ENCODE assay signal across 29 cellular contexts in genomic region chr10:55280696-55281095, GRCh38.
DNase-seq lines count a peak whose midpoint lies in the region; ATAC-seq and TF ChIP-seq lines count a peak whose summit lies in the region.
"Had no signal": no experiment of that assay in that cellular context is flagged by ENCODE, and none has a peak within 500 bp of the region (broad histone marks: within the 10 kb centered on the region; RNA-seq: fewer than 3 reads in every experiment).

No MANE protein-coding gene starts in this region.

- H3K4me1 ChIP-seq in SK-N-SH (ENCODE audit: control insufficient read depth in 1 of 2, insufficient read depth in 2 of 2, low read depth in 1 of 2, low read length in 1 of 2) = no peaks in the 10 kb centered on the region; a peak in 1 of 4 replicates
- H3K4me1 ChIP-seq: A549; BE2C; BLaER1; BLaER1 treated with 17β-estradiol and CSF1 and Interleukin-3, amounts not matched to agents 10 nM and 100 nM; Caco-2 had no signal

- H3K4me3 ChIP-seq in SK-N-SH (ENCODE audit: low read depth in 2 of 2, low read length in 1 of 2) = no peak overlapping the region
- H3K4me3 ChIP-seq: A549; BLaER1; BLaER1 treated with 17β-estradiol and CSF1 and Interleukin-3, amounts not matched to agents 10 nM and 100 nM had no signal

- POLR2A ChIA-PET in SK-N-SH (lab: Yijun Ruan, JAX) = no interaction called here

- CTCF ChIA-PET in SK-N-SH (lab: Yijun Ruan, JAX) = interaction anchor here (1.4 kb wide), 1 partner anchor 348 kb away, joined by 4 read pairs; no protein-coding TSS in a partner anchor

- no peaks in the 10 kb centered on the region for H3K27me3 ChIP-seq in SK-N-SH (ENCODE audit: insufficient read depth)
- H3K27me3 ChIP-seq: BE2C; BLaER1; BLaER1 treated with 17β-estradiol and CSF1 and Interleukin-3, amounts not matched to agents 10 nM and 100 nM had no signal

- H4K20me1 ChIP-seq in SK-N-SH (ENCODE audit: insufficient read depth) = no peaks in the 10 kb centered on the region
- H4K20me1 ChIP-seq: BLaER1; BLaER1 treated with 17β-estradiol and CSF1 and Interleukin-3, amounts not matched to agents 10 nM and 100 nM had no signal

- no peak overlapping the region for H2AFZ ChIP-seq in SK-N-SH (ENCODE audit: low read depth)

- H3K4me2 ChIP-seq in SK-N-SH = no peak overlapping the region
- H3K4me2 ChIP-seq: A549; BLaER1; BLaER1 treated with 17β-estradiol and CSF1 and Interleukin-3, amounts not matched to agents 10 nM and 100 nM had no signal

- no peak for TF ChIP-seq CTCF in SK-N-SH (IDR thresholded peaks at IDR 0.05)

- DNase-seq in SK-N-SH = no peak
- DNase-seq in activated CD4-positive, CD25-positive, alpha-beta regulatory T cell (lab: John Stamatoyannopoulos, UW) = no peak
- DNase-seq: 8988T; ACHN; AML-193; BE2C; C1 segment of cervical spinal cord; Caco-2; Calu3; CD4-positive, alpha-beta memory T cell; CD4-positive, alpha-beta T cell; CD4-positive, CD25-positive, alpha-beta regulatory T cell; CD8-positive, alpha-beta memory T cell; CD8-positive, alpha-beta T cell; COR-L47; DMS 273 treated with DMSO at 0.1 percent for 48 hours; DMS153; DMS53; DMS79; DMS79 treated with DMSO at 0.1 percent for 48 hours; DND-41; EL had no signal

- H3K9me3 ChIP-seq in SK-N-SH = no peaks in the 10 kb centered on the region
- H3K9me3 ChIP-seq: A549, BE2C, BLaER1 had no signal

- H3K36me3 ChIP-seq in SK-N-SH (replicated peaks in 1 of 2; ENCODE audit: control insufficient read depth in 1 of 2, insufficient read depth in 2 of 2, low read length in 1 of 2) = no peaks in the 10 kb centered on the region
- H3K36me3 ChIP-seq: BE2C; BLaER1; BLaER1 treated with 17β-estradiol and CSF1 and Interleukin-3, amounts not matched to agents 10 nM and 100 nM had no signal

- TF ChIP-seq EP300 in SK-N-SH (IDR thresholded peaks at IDR 0.05; ENCODE audit: borderline replicate concordance in 1 of 2, low read depth in 1 of 2, low read length in 1 of 2) = peak in 1 of 2 experiments; percentile 56; a peak in 2 of 4 replicates

- no peaks in the 10 kb centered on the region for H3K79me2 ChIP-seq in SK-N-SH (ENCODE audit: insufficient read depth)

- TF ChIP-seq RAD21 in SK-N-SH (IDR thresholded peaks at IDR 0.05; ENCODE audit: low read length) = no peak

- WGBS in SK-N-SH (ENCODE audit: low lambda C conversion rate) = 69% methylated on average over 1 of the region's 1 CpG

- H3F3A ChIP-seq in SK-N-SH (replicated peaks; ENCODE audit: insufficient read depth) = no peaks in the 10 kb centered on the region

- ATAC-seq in SK-N-SH treated with all-trans-retinoic acid at 6 μM for 48 hours (peak; percentile 44; the same call in 2 of the 3 replicates), HG03280 (IDR thresholded peaks at IDR 0.05; ENCODE audit: unreplicated experiment) (no peak)
- ATAC-seq: A549; CD8-positive, alpha-beta T cell had no signal

- no peak overlapping the region for H3K9ac ChIP-seq in SK-N-SH
- H3K9ac ChIP-seq: BLaER1; BLaER1 treated with 17β-estradiol and CSF1 and Interleukin-3, amounts not matched to agents 10 nM and 100 nM had no signal

- no peaks in the 10 kb centered on the region for H3K9me2 ChIP-seq in SK-N-SH

- peak overlapping the region in 1 of 2 experiments; percentile 62; a peak in 2 of 4 replicates for H3K27ac ChIP-seq in SK-N-SH (ENCODE audit: low read depth in 2 of 2, low read length in 1 of 2)
- H3K27ac ChIP-seq: 22Rv1; A549; BLaER1; BLaER1 treated with 17β-estradiol and CSF1 and Interleukin-3, amounts not matched to agents 10 nM and 100 nM; C4-2B had no signal

TF ChIP-seq in SK-N-SH, 30 proteins besides CTCF, POLR2A, EP300 and RAD21:
- TF ChIP-seq RCOR1 (IDR thresholded peaks at IDR 0.05; ENCODE audit: low read length) (peak; percentile 58; the same call in 1 of the 2 replicates), GATA2 (CRISPR knock-in tag; IDR thresholded peaks at IDR 0.05) (peak; percentile 46), TCF12 (IDR thresholded peaks at IDR 0.05) (0 out of 2 replicates have a peak, but pooled peaks have one; percentile 9), USF1 (IDR thresholded peaks at IDR 0.05; ENCODE audit: borderline replicate concordance, low read depth) (no peak)

TF ChIP-seq in SK-N-SH treated with all-trans-retinoic acid at 6 μM for 48 hours, 23 proteins besides CTCF, POLR2A, EP300 and RAD21:
- TF ChIP-seq ISL1 (CRISPR knock-in tag; IDR thresholded peaks at IDR 0.05) = peak; percentile 96
- peak; percentile 57; the same call in 1 of the 2 replicates for TF ChIP-seq TCF4 (CRISPR knock-in tag; IDR thresholded peaks at IDR 0.05; ENCODE audit: borderline replicate concordance)
- no peak for TF ChIP-seq ARNTL (CRISPR knock-in tag; IDR thresholded peaks at IDR 0.05; ENCODE audit: borderline replicate concordance, low read depth)
- TF ChIP-seq ZNF8 (CRISPR knock-in tag; IDR thresholded peaks at IDR 0.05) = no peak
- TF ChIP-seq BACH2 (CRISPR knock-in tag; IDR thresholded peaks at IDR 0.05; ENCODE audit: borderline replicate concordance) = no peak
- no peak for TF ChIP-seq ZC3H10 (CRISPR knock-in tag; IDR thresholded peaks at IDR 0.05)
